Comparison of ENCODE assay signal across 22 cellular contexts in genomic region chr2:54947596-54948519, GRCh38.
A peak's percentile ranks its signal among the peaks of the same experiment; 100 is the strongest.
DNase-seq lines count a peak whose midpoint lies in the region; ATAC-seq and TF ChIP-seq lines count a peak whose summit lies in the region.
"Had no signal": no experiment of that assay in that cellular context is flagged by ENCODE, and none has a peak within 500 bp of the region (broad histone marks: within the 10 kb centered on the region; RNA-seq: fewer than 3 reads in every experiment).

No MANE protein-coding gene starts in this region.

- H4K8ac ChIP-seq in mesendoderm (ENCODE audit: low read depth, low read length), result no peak overlapping the region

- peak overlapping the region; percentile 61 for H3K56ac ChIP-seq in mesendoderm (ENCODE audit: low read length)

- H4K5ac ChIP-seq in mesendoderm (ENCODE audit: low read length), result no peak overlapping the region

- POLR2A ChIA-PET in HEK293 (lab: Yijun Ruan, JAX), result no interaction called here
- POLR2A ChIA-PET in Caco-2 (lab: Charles Lee), result no interaction called here

- H3K9ac ChIP-seq in mammary epithelial cell (ENCODE audit: insufficient read depth, low read length) (no peak overlapping the region), mesendoderm (ENCODE audit: low read length) (no peak overlapping the region)
- H3K9ac ChIP-seq: KMS-11 had no signal

- no peak overlapping the region for H3K18ac ChIP-seq in mesendoderm (ENCODE audit: low read length)

- no peaks in the 10 kb centered on the region for H3K9me3 ChIP-seq in HEK293 (ENCODE audit: control insufficient read depth, insufficient read depth, low read depth, low read length)
- H3K9me3 ChIP-seq in mammary epithelial cell (replicated peaks; ENCODE audit: insufficient read depth, low read length), result no peaks in the 10 kb centered on the region
- H3K9me3 ChIP-seq in Caco-2, result no peaks in the 10 kb centered on the region
- H3K9me3 ChIP-seq: tibial artery had no signal

- H3K36me3 Mint-ChIP-seq in activated T-cell treated with anti-CD3 and anti-CD28 coated beads, Interleukin-2, amount 50 U/mL, for 72 hours (ENCODE audit: insufficient read depth in 2 of 2), result peaks cover 0 to 2% of the 10 kb centered on the region in 2 donors
- H3K36me3 Mint-ChIP-seq in Caco-2 (ENCODE audit: insufficient read depth, unreplicated experiment), result peaks cover 14% of the 10 kb centered on the region
- H3K36me3 Mint-ChIP-seq: naive B cell had no signal

- ATAC-seq in activated T-cell treated with anti-CD3 and anti-CD28 coated beads, Interleukin-2, amount 50 U/mL, for 72 hours (replicated peaks in 1 of 2), result no peak
- ATAC-seq: right cardiac atrium; stimulated activated naive B cell treated with anti-CD40 and anti-IgM and Interleukin-4, amounts not matched to agents 10 μg/mL and 1 μg/mL and 100 μg/mL, for 72 hours had no signal

- no peak overlapping the region for H3K4ac ChIP-seq in mesendoderm (ENCODE audit: low read depth, low read length)

- H3K4me1 ChIP-seq in HEK293 (ENCODE audit: control insufficient read depth, insufficient read depth, low read length) (no peaks in the 10 kb centered on the region), mammary epithelial cell (ENCODE audit: insufficient read depth, low read length) (peaks cover 13% of the 10 kb centered on the region), mesendoderm (ENCODE audit: control insufficient read depth, low read depth, low read length) (peaks cover 24% of the 10 kb centered on the region), Caco-2 (no peaks in the 10 kb centered on the region)

- H3K27ac Mint-ChIP-seq in activated T-cell treated with anti-CD3 and anti-CD28 coated beads, Interleukin-2, amount 50 U/mL, for 72 hours, result no peak overlapping the region
- H3K27ac Mint-ChIP-seq in Caco-2 (ENCODE audit: unreplicated experiment), result no peak overlapping the region
- H3K27ac Mint-ChIP-seq: dendritic cell treated with granulocyte-macrophage colony-stimulating factor and Interleukin-4, amounts not matched to agents 40 ng/mL and 50 ng/mL, for 4 days; naive B cell; stimulated activated naive B cell treated with anti-CD40 and anti-IgM and Interleukin-4, amounts not matched to agents 10 μg/mL and 1 μg/mL and 100 μg/mL, for 72 hours had no signal

- no peaks in the 10 kb centered on the region for H3K27me3 Mint-ChIP-seq in activated T-cell treated with anti-CD3 and anti-CD28 coated beads, Interleukin-2, amount 50 U/mL, for 72 hours (ENCODE audit: low read depth)
- no peaks in the 10 kb centered on the region for H3K27me3 Mint-ChIP-seq in Caco-2 (ENCODE audit: insufficient read depth, unreplicated experiment)

- no TSS peak for BruUV-seq in mammary epithelial cell (replicated peaks; lab: Mats Ljungman, UMichigan)
- BruUV-seq in Caco-2 (replicated peaks; lab: Mats Ljungman, UMichigan), result no TSS peak

- H3K4me2 ChIP-seq in mammary epithelial cell (ENCODE audit: insufficient read depth, low read depth, low read length) (no peak overlapping the region), mesendoderm (ENCODE audit: low read length) (no peak overlapping the region)
- H3K4me2 ChIP-seq: KMS-11 had no signal

- H4K20me1 ChIP-seq in mammary epithelial cell (ENCODE audit: insufficient read depth, low read length), result no peaks in the 10 kb centered on the region

- H3K23ac ChIP-seq in mesendoderm (ENCODE audit: low read length), result no peak overlapping the region

- no peak overlapping the region for H2AK5ac ChIP-seq in mesendoderm (ENCODE audit: low read length)

- no peaks in the 10 kb centered on the region for H3K9me3 Mint-ChIP-seq in activated T-cell treated with anti-CD3 and anti-CD28 coated beads, Interleukin-2, amount 50 U/mL, for 72 hours
- H3K9me3 Mint-ChIP-seq in Caco-2 (ENCODE audit: unreplicated experiment), result no peaks in the 10 kb centered on the region
- H3K9me3 Mint-ChIP-seq: dendritic cell treated with granulocyte-macrophage colony-stimulating factor and Interleukin-4, amounts not matched to agents 40 ng/mL and 50 ng/mL, for 4 days; stimulated activated naive B cell treated with anti-CD40 and anti-IgM and Interleukin-4, amounts not matched to agents 10 μg/mL and 1 μg/mL and 100 μg/mL, for 72 hours had no signal

- CTCF ChIA-PET in HEK293 (lab: Yijun Ruan, JAX) (interaction anchor here (0.6 kb wide), 1 partner anchor 227 kb away, joined by 3 read pairs; no protein-coding TSS in a partner anchor), mammary epithelial cell (lab: Charles Lee; ENCODE audit: low non-redundant PET) (no interaction called here), Caco-2 (lab: Charles Lee) (no interaction called here)

- H3K36me3 ChIP-seq in HEK293 (ENCODE audit: control insufficient read depth in 2 of 2, insufficient read depth in 1 of 2, low read length in 2 of 2), result no peaks in the 10 kb centered on the region
- H3K36me3 ChIP-seq in mammary epithelial cell (ENCODE audit: insufficient read depth, low read length), result no peaks in the 10 kb centered on the region
- H3K36me3 ChIP-seq in mesendoderm (ENCODE audit: control insufficient read depth, insufficient read depth, low read length), result no peaks in the 10 kb centered on the region
- no peaks in the 10 kb centered on the region for H3K36me3 ChIP-seq in Caco-2 (ENCODE audit: control insufficient read depth, insufficient read depth, low read length)
- H3K36me3 ChIP-seq: cardiac muscle cell, tibial artery had no signal

- no peak overlapping the region for H3K4me3 Mint-ChIP-seq in activated T-cell treated with anti-CD3 and anti-CD28 coated beads, Interleukin-2, amount 50 U/mL, for 72 hours
- no peak overlapping the region for H3K4me3 Mint-ChIP-seq in Caco-2 (ENCODE audit: unreplicated experiment)
- H3K4me3 Mint-ChIP-seq: dendritic cell treated with granulocyte-macrophage colony-stimulating factor and Interleukin-4, amounts not matched to agents 40 ng/mL and 50 ng/mL, for 4 days; naive B cell; stimulated activated naive B cell treated with anti-CD40 and anti-IgM and Interleukin-4, amounts not matched to agents 10 μg/mL and 1 μg/mL and 100 μg/mL, for 72 hours had no signal

- in situ Hi-C loops in mammary epithelial cell (cut with MboI; ENCODE audit: low sequenced_read_pairs in 2 of 2), result no loop called here

- H3K27me3 ChIP-seq in mammary epithelial cell (ENCODE audit: insufficient read depth, low read length), result no peaks in the 10 kb centered on the region
- H3K27me3 ChIP-seq in mesendoderm (ENCODE audit: insufficient read depth, low read length, poor library complexity), result no peaks in the 10 kb centered on the region
- H3K27me3 ChIP-seq in Caco-2 (replicated peaks; ENCODE audit: control insufficient read depth, insufficient read depth, low read length), result no peaks in the 10 kb centered on the region
- H3K27me3 ChIP-seq: tibial artery had no signal

- no peak overlapping the region for H2BK120ac ChIP-seq in mesendoderm (ENCODE audit: low read depth, low read length)

- WGBS in mammary epithelial cell (ENCODE audit: low coverage, missing lambda C conversion rate), result 53% methylated on average over 21 of the region's 24 CpGs
- no CpG with 5 or more reads among the region's 24 CpGs for WGBS in mesendoderm (ENCODE audit: extremely low coverage, insufficient coverage, low lambda C conversion rate)

- H3K79me2 ChIP-seq in mammary epithelial cell (ENCODE audit: insufficient read depth, low read length) (no peaks in the 10 kb centered on the region), mesendoderm (ENCODE audit: control insufficient read depth, insufficient read depth, low read length) (no peaks in the 10 kb centered on the region)

- H2BK15ac ChIP-seq in mesendoderm (replicated peaks; ENCODE audit: low read depth), result no peak overlapping the region

- no peak overlapping the region for H3K27ac ChIP-seq in HEK293 (ENCODE audit: extremely low read depth, low read depth, low read length)
- H3K27ac ChIP-seq in mammary epithelial cell (ENCODE audit: insufficient read depth, low read depth, low read length), result no peak overlapping the region
- H3K27ac ChIP-seq in mesendoderm (ENCODE audit: low read depth, low read length), result no peak overlapping the region
- H3K27ac ChIP-seq in temporal lobe (ENCODE audit: low read depth, low read length), result peak overlapping the region; percentile 80
- H3K27ac ChIP-seq: cardiac muscle cell, KMS-11, tibial artery had no signal

- H2BK5ac ChIP-seq in mesendoderm (ENCODE audit: low read length), result no peak overlapping the region

- dilution Hi-C loops in mammary epithelial cell (cut with HindIII; ENCODE audit: low sequenced_read_pairs), result loop anchor here (10.0 kb wide), 1 partner anchor 147 kb away; no protein-coding TSS in a partner anchor

- intact Hi-C loops in mammary epithelial cell (cut with micrococcal nuclease) (no loop called here), Caco-2 (cut with micrococcal nuclease; ENCODE audit: unreplicated experiment) (no loop called here)

- H2AFZ ChIP-seq in mammary epithelial cell (ENCODE audit: low read depth, low read length), result peak overlapping the region; percentile 50

- H3K4me3 ChIP-seq in HEK293 (ENCODE audit: low read depth, low read length) (no peak overlapping the region), mammary epithelial cell (replicated peaks in 1 of 3; ENCODE audit: insufficient read depth in 1 of 3, low read depth in 2 of 3, low read length in 3 of 3) (no peak overlapping the region), mesendoderm (ENCODE audit: low read length) (no peak overlapping the region), foreskin fibroblast (ENCODE audit: low read depth in 1 of 2, low read length in 2 of 2) (no peak overlapping the region), Caco-2 (ENCODE audit: low read depth, low read length) (no peak overlapping the region)
- H3K4me3 ChIP-seq: cardiac muscle cell, tibial artery had no signal

- peaks cover 27% of the 10 kb centered on the region for H3K4me1 Mint-ChIP-seq in activated T-cell treated with anti-CD3 and anti-CD28 coated beads, Interleukin-2, amount 50 U/mL, for 72 hours (ENCODE audit: low read depth)
- H3K4me1 Mint-ChIP-seq in Caco-2 (ENCODE audit: low read depth, unreplicated experiment), result peaks cover 6% of the 10 kb centered on the region
- H3K4me1 Mint-ChIP-seq: naive B cell; stimulated activated naive B cell treated with anti-CD40 and anti-IgM and Interleukin-4, amounts not matched to agents 10 μg/mL and 1 μg/mL and 100 μg/mL, for 72 hours had no signal

- H3K79me1 ChIP-seq in mesendoderm (ENCODE audit: low read length), result no peaks in the 10 kb centered on the region

- DNase-seq in mammary epithelial cell (no peak), mesendoderm (peak; percentile 18), foreskin fibroblast (no peak), occipital lobe (lab: John Stamatoyannopoulos, UW) (no peak), Caco-2 (no peak)
- DNase-seq in activated T-cell treated with anti-CD3 and anti-CD28 coated beads, Interleukin-2, amount 50 U/mL, for 72 hours, result no peak
- DNase-seq: activated CD4-positive, alpha-beta T cell treated with anti-CD3 and anti-CD28 coated beads for 1 hour; naive B cell; NCI-H1694 treated with DMSO at 0.1 percent for 48 hours; NCI-H2171 treated with DMSO at 0.1 percent for 48 hours; NCI-H526; right cardiac atrium; RPMI8226; stimulated activated CD4-positive, alpha-beta T cell treated with anti-CD3 and anti-CD28 coated beads, Interleukin-12 subunit alpha, Interleukin-12 subunit beta, amount 100 ng/mL, for 4 hours; stimulated activated CD4-positive, alpha-beta T cell treated with anti-CD3 and anti-CD28 coated beads, Interleukin-4, amount 100 ng/mL, for 24 hours; stimulated activated naive B cell treated with anti-CD40 and anti-IgM and Interleukin-4, amounts not matched to agents 10 μg/mL and 1 μg/mL and 100 μg/mL, for 72 hours; tibial artery had no signal

- TF ChIP-seq CTCF in HEK293 (tag by site-specific recombination; IDR thresholded peaks at IDR 0.05) (no peak), mammary epithelial cell (conservative IDR thresholded peaks at IDR 0.05 in 1 of 2, IDR thresholded peaks at IDR 0.05 in 1 of 2; ENCODE audit: extremely low read depth in 1 of 2, insufficient read depth in 1 of 2, low read depth in 1 of 2, low read length in 2 of 2) (no peak), foreskin fibroblast (IDR thresholded peaks at IDR 0.05; ENCODE audit: low read depth, low read length) (no peak), Caco-2 (IDR thresholded peaks at IDR 0.05; ENCODE audit: insufficient read depth in 1 of 2, low read depth in 1 of 2, low read length in 1 of 2, severe bottlenecking in 1 of 2, unreplicated experiment in 1 of 2) (no peak)
